Comparison of ENCODE assay signal across 15 cellular contexts in the genomic region with DNA sequence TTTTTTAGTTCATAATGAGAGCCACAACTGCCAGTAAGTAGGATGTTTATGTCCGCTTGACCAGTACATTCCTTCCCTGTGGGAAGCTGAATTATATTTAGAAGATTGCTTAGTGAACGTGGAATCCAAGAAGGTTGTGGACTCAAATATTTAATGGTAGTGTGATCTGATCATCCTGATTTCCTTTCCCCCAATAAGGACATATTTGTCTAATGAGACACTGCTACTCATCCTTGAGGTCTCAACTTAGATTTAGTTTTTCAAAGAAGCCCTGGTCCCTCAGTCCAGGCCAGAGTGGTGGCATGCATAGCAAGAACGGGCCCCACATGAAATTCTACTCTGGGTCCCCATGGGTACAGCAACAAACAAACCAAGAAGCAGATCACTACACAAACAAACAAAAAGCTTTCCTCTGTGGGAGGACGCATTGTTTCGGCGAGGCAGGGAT.
DNase-seq lines count a peak whose midpoint lies in the region; ATAC-seq, FAIRE-seq and TF ChIP-seq lines count a peak whose summit lies in the region.
"Had no signal": no experiment of that assay in that cellular context is flagged by ENCODE, and none has a peak within 500 bp of the region (broad histone marks: within the 10 kb centered on the region; RNA-seq: fewer than 3 reads in every experiment).

No MANE protein-coding gene starts in this region.

- DNase-seq in HT1080 (ENCODE audit: low read depth), result peak; percentile 15
- DNase-seq in dedifferentiated amniotic fluid mesenchymal stem cell (ENCODE audit: extremely low spot score), result peak; percentile 57
- DNase-seq in Ammon's horn (ENCODE audit: low spot score), result no peak
- DNase-seq in GM12891 (ENCODE audit: insufficient read length, low spot score), result no peak
- DNase-seq in activated T-cell treated with anti-CD3 and anti-CD28 coated beads, Interleukin-2, amount 50 U/mL, for 24 hours, result no peak
- DNase-seq: activated B cell treated with CpG ODN at 0.5 μM for 24 hours, activated T-cell treated with anti-CD3 and anti-CD28 coated beads for 4 hours, NCI-H82, retina, SJCRH30, testis had no signal

- H3K36me3 Mint-ChIP-seq in activated T-cell treated with anti-CD3 and anti-CD28 coated beads, Interleukin-2, amount 50 U/mL, for 24 hours (ENCODE audit: low read depth), result peaks cover 47% of the 10 kb centered on the region

- H3K4me1 Mint-ChIP-seq in activated T-cell treated with anti-CD3 and anti-CD28 coated beads, Interleukin-2, amount 50 U/mL, for 24 hours (ENCODE audit: low read depth), result peaks cover 3% of the 10 kb centered on the region
- H3K4me1 Mint-ChIP-seq: activated B cell treated with CpG ODN at 0.5 μM for 24 hours had no signal

- no peak overlapping the region for H3K4me3 Mint-ChIP-seq in activated T-cell treated with anti-CD3 and anti-CD28 coated beads, Interleukin-2, amount 50 U/mL, for 24 hours
- H3K4me3 Mint-ChIP-seq: activated B cell treated with CpG ODN at 0.5 μM for 24 hours had no signal

- no peak for ATAC-seq in HG03159 (IDR thresholded peaks at IDR 0.05; ENCODE audit: unreplicated experiment)
- ATAC-seq: HepG2 had no signal

- H3K27me3 Mint-ChIP-seq in activated T-cell treated with anti-CD3 and anti-CD28 coated beads, Interleukin-2, amount 50 U/mL, for 24 hours, result no peaks in the 10 kb centered on the region
- H3K27me3 Mint-ChIP-seq: activated B cell treated with CpG ODN at 0.5 μM for 24 hours had no signal

- H3K27ac Mint-ChIP-seq in activated T-cell treated with anti-CD3 and anti-CD28 coated beads, Interleukin-2, amount 50 U/mL, for 24 hours, result no peak overlapping the region
- H3K27ac Mint-ChIP-seq: activated B cell treated with CpG ODN at 0.5 μM for 24 hours had no signal

- H3K27me3 ChIP-seq in layer of hippocampus (ENCODE audit: control insufficient read depth, insufficient read depth, low read length), result no peaks in the 10 kb centered on the region
- H3K27me3 ChIP-seq: SJCRH30, testis had no signal

- no peak for TF ChIP-seq POLR2A in GM12891 (IDR thresholded peaks at IDR 0.05; ENCODE audit: low read depth, low read length)

- no peaks in the 10 kb centered on the region for H3K9me3 Mint-ChIP-seq in activated T-cell treated with anti-CD3 and anti-CD28 coated beads, Interleukin-2, amount 50 U/mL, for 24 hours
- H3K9me3 Mint-ChIP-seq: activated B cell treated with CpG ODN at 0.5 μM for 24 hours had no signal

- no peak for FAIRE-seq in GM12891 (lab: Jason Lieb, UNC)
- FAIRE-seq: endometrium, HepG2 had no signal

- peak overlapping the region; percentile 22 for H3K27ac ChIP-seq in layer of hippocampus (ENCODE audit: low read depth, low read length)
- H3K27ac ChIP-seq: SJCRH30, testis had no signal

TF ChIP-seq in GM12891, 5 proteins besides CTCF, POLR2A, EP300 and RAD21:
- TF ChIP-seq TAF1 (IDR thresholded peaks at IDR 0.05; ENCODE audit: low read depth, low read length) (no peak), PAX5 (IDR thresholded peaks at IDR 0.05; ENCODE audit: insufficient read depth, low read length, severe bottlenecking) (no peak), POU2F2 (IDR thresholded peaks at IDR 0.05; ENCODE audit: low read depth, low read length) (no peak), POLR2AphosphoS5 (IDR thresholded peaks at IDR 0.05; ENCODE audit: low read depth, low read length) (no peak)
TF ChIP-seq in GM12891: peak in this region for 0.

Comparison
In these comparisons a context has a peak if more than half of its experiments do, and no peak if none do; other contexts are left out.
1. DNase-seq: peak in HT1080 (single experiment) and dedifferentiated amniotic fluid mesenchymal stem cell (single experiment); none in Ammon's horn (single experiment), GM12891 (single experiment) and activated T-cell treated with anti-CD3 and anti-CD28 coated beads, Interleukin-2, amount 50 U/mL, for 24 hours (single experiment).